20 cellular contexts compared by ENCODE assay signal in the genomic region with DNA sequence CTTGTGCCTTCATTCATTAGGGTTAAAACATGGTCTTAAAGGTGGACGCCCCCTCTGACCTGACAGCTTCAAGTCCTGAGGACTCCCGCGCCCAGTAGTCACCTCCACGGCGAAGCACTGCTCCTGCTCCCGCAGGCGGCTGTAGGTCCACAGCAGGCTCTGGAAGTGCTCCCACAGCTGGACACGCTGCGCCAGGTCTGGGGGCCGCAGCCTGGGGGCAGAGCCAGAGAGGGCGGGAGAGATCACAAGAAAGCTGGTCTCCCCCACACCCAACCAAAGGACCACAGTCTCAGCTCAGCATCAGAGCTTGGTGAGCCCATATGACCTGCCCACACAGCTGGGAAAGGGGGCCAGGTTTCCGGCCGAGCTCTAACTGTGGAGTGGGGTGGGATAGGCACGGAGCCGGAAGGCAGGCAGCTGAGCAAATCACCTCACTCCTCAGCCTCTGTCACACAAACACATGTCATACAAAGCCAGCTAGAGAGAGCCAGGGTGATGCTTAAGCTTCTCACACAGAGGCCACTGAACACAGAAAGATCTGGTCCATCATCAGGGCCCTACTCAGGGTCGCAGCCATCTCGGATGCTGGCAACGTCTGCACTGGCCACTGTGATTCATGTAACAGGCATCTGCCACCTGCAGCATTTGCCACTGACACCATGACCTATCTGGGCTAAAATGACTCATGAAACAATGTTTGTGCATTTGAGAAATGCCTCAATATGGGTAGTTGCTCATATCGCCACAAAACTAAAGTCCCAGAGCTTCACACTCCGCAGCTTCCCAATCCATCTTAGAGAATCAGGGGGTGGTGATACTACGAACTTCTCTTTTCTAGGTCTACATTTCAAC. TPM values are rescaled to one million over a fixed set of nuclear protein-coding genes. Genes with fewer than 3 reads are reported as not detected.
DNase-seq lines count a peak whose midpoint lies in the region; ATAC-seq and TF ChIP-seq lines count a peak whose summit lies in the region.
"Had no signal": no experiment of that assay in that cellular context is flagged by ENCODE, and none has a peak within 500 bp of the region (broad histone marks: within the 10 kb centered on the region; RNA-seq: fewer than 3 reads in every experiment).

No MANE protein-coding gene starts in this region.

- H3K27me3 ChIP-seq in H7 (ENCODE audit: control insufficient read depth, insufficient read depth, low read length) (no peaks in the 10 kb centered on the region), sigmoid colon (no peaks in the 10 kb centered on the region)
- H3K27me3 ChIP-seq: breast epithelium, esophagus squamous epithelium had no signal

- peaks cover 0 to 2% (median 0%) of the 10 kb centered on the region in 4 donors for H3K9me3 ChIP-seq in sigmoid colon
- H3K9me3 ChIP-seq: esophagus squamous epithelium, thoracic aorta had no signal

- 97 to 98% methylated on average over 21 of the region's 21 CpGs for WGBS in sigmoid colon, 2 donors

- H3K36me3 ChIP-seq in H7 (replicated peaks; ENCODE audit: control insufficient read depth, insufficient read depth, low read length), result peaks cover 10% of the 10 kb centered on the region
- peaks cover 33 to 77% (median 64%) of the 10 kb centered on the region in 4 donors for H3K36me3 ChIP-seq in sigmoid colon
- H3K36me3 ChIP-seq: breast epithelium had no signal

- DNase-seq in H7 (peak; percentile 7), RPMI7951 (ENCODE audit: low read depth) (peak; percentile 69), fibroblast of mammary gland (ENCODE audit: low read depth) (peak; percentile 47), sigmoid colon (peak; percentile 54), activated gamma-delta T cell (lab: John Stamatoyannopoulos, UW) (no peak)
- DNase-seq: activated CD4-positive, CD25-positive, alpha-beta regulatory T cell treated with anti-CD3 and anti-CD28 coated beads, Interleukin-2, amount 50 U/mL, for 72 hours; activated CD8-positive, alpha-beta memory T cell treated with anti-CD3 and anti-CD28 coated beads, Interleukin-2, amount 50 U/mL, for 4 hours; activated naive CD4-positive, alpha-beta T cell treated with Interleukin-2 at 50 U/mL for 16 hours; C1 segment of cervical spinal cord; DMS153; esophagus squamous epithelium; NCI-H1092; NCI-H2171; T-helper 17 cell had no signal

- H3K4me3 ChIP-seq in H7 (ENCODE audit: insufficient read depth, low read depth, low read length) (no peak overlapping the region), fibroblast of mammary gland (ENCODE audit: control insufficient read depth, low read depth, low read length) (no peak overlapping the region), sigmoid colon (no peak overlapping the region)
- H3K4me3 ChIP-seq: breast epithelium, esophagus squamous epithelium, skin epidermis, thoracic aorta had no signal

- intact Hi-C loops in sigmoid colon (cut with DNase I), result no loop called here

- H3K4me1 ChIP-seq in sigmoid colon, result no peaks in the 10 kb centered on the region
- H3K4me1 ChIP-seq: breast epithelium, esophagus squamous epithelium had no signal

- TF ChIP-seq CTCF in fibroblast of mammary gland (conservative IDR thresholded peaks at IDR 0.05; ENCODE audit: control insufficient read depth, insufficient read depth, low read depth, low read length), result no peak
- no peak for TF ChIP-seq CTCF in sigmoid colon (IDR thresholded peaks at IDR 0.05)

- TF ChIP-seq EP300 in sigmoid colon (IDR thresholded peaks at IDR 0.05), result no peak

- no peak for TF ChIP-seq POLR2A in sigmoid colon (IDR thresholded peaks at IDR 0.05)

- ATAC-seq in GM18517 (IDR thresholded peaks at IDR 0.05; ENCODE audit: unreplicated experiment), result no peak
- no peak for ATAC-seq in HG02981 (IDR thresholded peaks at IDR 0.05; ENCODE audit: unreplicated experiment)
- ATAC-seq: Right ventricle myocardium inferior, T-helper 17 cell had no signal

- no peak overlapping the region for H3K27ac ChIP-seq in sigmoid colon
- H3K27ac ChIP-seq: breast epithelium, esophagus squamous epithelium, skin epidermis, thoracic aorta had no signal

RNA-seq across cellular contexts. Expression of gene HPS1, which starts 12.6 kb away (rescaled TPM):
- 36.1 and 38.0 TPM in 2 replicates for total RNA-seq in H7 (2014; rRNA removed; shearing (Covaris generic))
- 11.5 and 12.3 TPM in 2 replicates for total RNA-seq in RPMI7951 (2014; rRNA removed; shearing (Covaris generic))
- 10 to 100 TPM; 44.7 to 93.1 (median 45.9) TPM for total RNA-seq in sigmoid colon
- 10 to 100 TPM; 70.7 to 86.7 (median 76.3) TPM for polyA plus RNA-seq in sigmoid colon

RNA-seq across cellular contexts. Expression of gene PYROXD2, which starts 19.1 kb away (rescaled TPM):
- 9.5 and 10.6 TPM in 2 replicates for total RNA-seq in H7 (2014; rRNA removed; shearing (Covaris generic))
- 1.3 and 2.0 TPM in 2 replicates for total RNA-seq in RPMI7951 (2014; rRNA removed; shearing (Covaris generic))
- total RNA-seq in sigmoid colon, result 10 to 100 TPM in 1 of 4 donors, 1 to 10 TPM in 3; 4.4 to 11.9 (median 9.7) TPM
- polyA plus RNA-seq in sigmoid colon, result 1 to 10 TPM in 2 of 3 donors, under 1 TPM in 1; 0.60 to 8.0 (median 2.3) TPM
